In genomic region chr12:124130717-124131670, GRCh38 we compare ENCODE assay signal across 8 cellular contexts.
DNase-seq lines count a peak whose midpoint lies in the region; ATAC-seq and TF ChIP-seq lines count a peak whose summit lies in the region.

No MANE protein-coding gene starts in this region.

- ATAC-seq in GM18511 (IDR thresholded peaks at IDR 0.05; ENCODE audit: unreplicated experiment) (peak; percentile 77), GM21717 (IDR thresholded peaks at IDR 0.05; ENCODE audit: unreplicated experiment) (peak; percentile 83)

- peak; percentile 80 for DNase-seq in LNCaP clone FGC (ENCODE audit: low read depth)
- DNase-seq in iPS-NIHi7 (ENCODE audit: extremely low spot score), result peak; percentile 47
- no peak for DNase-seq in activated CD8-positive, alpha-beta memory T cell treated with anti-CD3 and anti-CD28 coated beads, Interleukin-2, amount 50 U/mL, for 48 hours
- no peak for DNase-seq in medulla oblongata (ENCODE audit: extremely low spot score)
- no peak for DNase-seq in activated CD4-positive, alpha-beta T cell treated with anti-CD3 and anti-CD28 coated beads, Interleukin-2, amount 50 U/mL, for 1 hour
- DNase-seq in cerebellar nuclear complex (lab: John Stamatoyannopoulos, UW), result no peak

- no peak overlapping the region for H3K4me3 ChIP-seq in LNCaP clone FGC (ENCODE audit: low read depth, low read length)

- TF ChIP-seq CTCF in LNCaP clone FGC (IDR thresholded peaks at IDR 0.05; ENCODE audit: control insufficient read depth, extremely low read depth, insufficient read depth), result no peak

Comparison
In these comparisons a context has a peak if more than half of its experiments do, and no peak if none do; other contexts are left out.
1. DNase-seq: peak in LNCaP clone FGC (single experiment) and iPS-NIHi7 (single experiment); none in activated CD8-positive, alpha-beta memory T cell treated with anti-CD3 and anti-CD28 coated beads, Interleukin-2, amount 50 U/mL, for 48 hours (single experiment), medulla oblongata (single experiment), activated CD4-positive, alpha-beta T cell treated with anti-CD3 and anti-CD28 coated beads, Interleukin-2, amount 50 U/mL, for 1 hour (single experiment) and cerebellar nuclear complex (0 of 2).